9 cellular contexts compared by ENCODE assay signal in genomic region chr11:122697636-122698167, GRCh38. TPM values are rescaled to one million over a fixed set of nuclear protein-coding genes. Genes with fewer than 3 reads are reported as not detected.
DNase-seq lines count a peak whose midpoint lies in the region; ATAC-seq and TF ChIP-seq lines count a peak whose summit lies in the region.
"Had no signal": no experiment of that assay in that cellular context is flagged by ENCODE, and none has a peak within 500 bp of the region (broad histone marks: within the 10 kb centered on the region; RNA-seq: fewer than 3 reads in every experiment).

No MANE protein-coding gene starts in this region.

- H3K4me1 Mint-ChIP-seq in activated T-cell treated with anti-CD3 and anti-CD28 coated beads, Interleukin-2, amount 50 U/mL, for 24 hours (ENCODE audit: low read depth) = peaks cover 89% of the 10 kb centered on the region
- H3K4me1 Mint-ChIP-seq in naive thymus-derived CD4-positive, alpha-beta T cell = peaks cover 53 to 99% (median 88%) of the 10 kb centered on the region in 7 donors

- H3K4me2 ChIP-seq in Karpas-422 (ENCODE audit: low read depth, low read length, poor library complexity, severe bottlenecking) = peak overlapping the region; percentile 76

- peak overlapping the region; percentile 70 for H3K9ac ChIP-seq in Karpas-422 (ENCODE audit: low read length)

- H3K9me2 ChIP-seq in Karpas-422 (replicated peaks; ENCODE audit: insufficient read depth, low read length) = no peaks in the 10 kb centered on the region

- no peak overlapping the region for H2AFZ ChIP-seq in Karpas-422 (ENCODE audit: low read length)

- peak; percentile 89 for ATAC-seq in GM21576 (IDR thresholded peaks at IDR 0.05; ENCODE audit: unreplicated experiment)
- peak; percentile 85 for ATAC-seq in naive thymus-derived CD4-positive, alpha-beta T cell

- intact Hi-C loops in naive thymus-derived CD4-positive, alpha-beta T cell (cut with micrococcal nuclease) = loop anchor here (1.0 to 10.0 kb wide), 11 partner anchors 9 to 365 kb away; partner anchors contain the start of genes HSPA8 (in 1 of the 2) and UBASH3B (in 1 of the 2)
- intact Hi-C loops in uterus (cut with DNase I; ENCODE audit: low total_unique reads) = no loop called here

- DNase-seq in GM12865 (ENCODE audit: low read depth) (peak; percentile 67), Karpas-422 (peak; percentile 92), uterus (no peak), NCI-H1048 (lab: John Stamatoyannopoulos, UW) (no peak), pons (ENCODE audit: low spot score) (no peak)
- no peak for DNase-seq in activated T-cell treated with anti-CD3 and anti-CD28 coated beads, Interleukin-2, amount 50 U/mL, for 24 hours
- peak in 7 of 9 donors; percentile 53 to 78 (median 69) for DNase-seq in naive thymus-derived CD4-positive, alpha-beta T cell

- no peaks in the 10 kb centered on the region for H3K79me2 ChIP-seq in Karpas-422 (ENCODE audit: low read length)

- H3K4me1 ChIP-seq in Karpas-422 (ENCODE audit: low read length) = peaks cover 65% of the 10 kb centered on the region
- peaks cover 34 to 62% of the 10 kb centered on the region in 2 donors for H3K4me1 ChIP-seq in naive thymus-derived CD4-positive, alpha-beta T cell (ENCODE audit: control insufficient read depth in 2 of 2, insufficient read depth in 2 of 2, low read length in 2 of 2)
- H3K4me1 ChIP-seq in uterus = no peaks in the 10 kb centered on the region
- H3K4me1 ChIP-seq: tibial nerve had no signal

- no peak for TF ChIP-seq CTCF in GM12865 (IDR thresholded peaks at IDR 0.05; ENCODE audit: insufficient read depth, low read depth, low read length, missing control alignments)
- no peak for TF ChIP-seq CTCF in uterus (IDR thresholded peaks at IDR 0.05)

- H3K27ac Mint-ChIP-seq in activated T-cell treated with anti-CD3 and anti-CD28 coated beads, Interleukin-2, amount 50 U/mL, for 24 hours = peak overlapping the region; percentile 86
- peak overlapping the region; percentile 88 to 99 (median 96) for H3K27ac Mint-ChIP-seq in naive thymus-derived CD4-positive, alpha-beta T cell

- H4K20me1 ChIP-seq in Karpas-422 (ENCODE audit: insufficient read depth, low read depth, low read length) = no peaks in the 10 kb centered on the region

- H3K36me3 ChIP-seq in Karpas-422 (ENCODE audit: insufficient read depth, low read length) = no peaks in the 10 kb centered on the region
- no peaks in the 10 kb centered on the region for H3K36me3 ChIP-seq in naive thymus-derived CD4-positive, alpha-beta T cell (ENCODE audit: control insufficient read depth in 2 of 3, insufficient read depth in 3 of 3, low read length in 3 of 3)
- H3K36me3 ChIP-seq in uterus = no peaks in the 10 kb centered on the region
- H3K36me3 ChIP-seq: tibial nerve had no signal

- peak overlapping the region; percentile 97 for H3K27ac ChIP-seq in Karpas-422 (ENCODE audit: low read length)
- H3K27ac ChIP-seq in naive thymus-derived CD4-positive, alpha-beta T cell (ENCODE audit: low read depth, low read length) = peak overlapping the region; percentile 75
- no peak overlapping the region for H3K27ac ChIP-seq in uterus

- H3K36me3 Mint-ChIP-seq in activated T-cell treated with anti-CD3 and anti-CD28 coated beads, Interleukin-2, amount 50 U/mL, for 24 hours (ENCODE audit: low read depth) = peaks cover 18% of the 10 kb centered on the region
- peaks cover 3 to 26% (median 14%) of the 10 kb centered on the region in 5 donors for H3K36me3 Mint-ChIP-seq in naive thymus-derived CD4-positive, alpha-beta T cell

- CTCF ChIA-PET in naive thymus-derived CD4-positive, alpha-beta T cell (lab: Charles Lee) = interaction anchor here (0.9 to 3.8 kb wide), 8 partner anchors 23 to 83 kb away, joined by 3 to 32 read pairs (median 12); partner anchors contain the start of gene UBASH3B

- POLR2A ChIA-PET in naive thymus-derived CD4-positive, alpha-beta T cell (lab: Charles Lee) = interaction anchor here (0.9 to 7.3 kb wide), 20 partner anchors 8 to 366 kb away, joined by 3 to 99 read pairs (median 10); partner anchors contain the start of genes HSPA8 and UBASH3B

- no peaks in the 10 kb centered on the region for H3K27me3 Mint-ChIP-seq in activated T-cell treated with anti-CD3 and anti-CD28 coated beads, Interleukin-2, amount 50 U/mL, for 24 hours
- peaks cover 0 to 3% (median 0%) of the 10 kb centered on the region in 5 donors for H3K27me3 Mint-ChIP-seq in naive thymus-derived CD4-positive, alpha-beta T cell

- peak overlapping the region; percentile 65 for H3K4me3 Mint-ChIP-seq in activated T-cell treated with anti-CD3 and anti-CD28 coated beads, Interleukin-2, amount 50 U/mL, for 24 hours
- peak overlapping the region; percentile 61 to 93 (median 82) for H3K4me3 Mint-ChIP-seq in naive thymus-derived CD4-positive, alpha-beta T cell

- no peaks in the 10 kb centered on the region for H3K9me3 ChIP-seq in Karpas-422 (ENCODE audit: low read length)
- no peaks in the 10 kb centered on the region for H3K9me3 ChIP-seq in naive thymus-derived CD4-positive, alpha-beta T cell (ENCODE audit: control insufficient read depth in 2 of 3, low read length in 3 of 3)
- H3K9me3 ChIP-seq in uterus = no peaks in the 10 kb centered on the region
- H3K9me3 ChIP-seq: tibial nerve had no signal

- H3K9me3 Mint-ChIP-seq in activated T-cell treated with anti-CD3 and anti-CD28 coated beads, Interleukin-2, amount 50 U/mL, for 24 hours = no peaks in the 10 kb centered on the region
- H3K9me3 Mint-ChIP-seq in naive thymus-derived CD4-positive, alpha-beta T cell = peaks cover 0 to 3% (median 0%) of the 10 kb centered on the region in 11 donors

- no peak for TF ChIP-seq POLR2A in uterus (IDR thresholded peaks at IDR 0.05)

- H3K27me3 ChIP-seq in Karpas-422 (ENCODE audit: low read length) (no peaks in the 10 kb centered on the region), uterus (no peaks in the 10 kb centered on the region)
- H3K27me3 ChIP-seq in naive thymus-derived CD4-positive, alpha-beta T cell (ENCODE audit: control insufficient read depth in 2 of 2, insufficient read depth in 2 of 2, low read length in 2 of 2) = no peaks in the 10 kb centered on the region
- H3K27me3 ChIP-seq: tibial nerve had no signal

- H3K4me3 ChIP-seq in GM12865 (ENCODE audit: low read depth, low read length) (no peak overlapping the region), Karpas-422 (ENCODE audit: low read length) (peak overlapping the region; percentile 56), uterus (no peak overlapping the region)
- peak overlapping the region; percentile 33 for H3K4me3 ChIP-seq in naive thymus-derived CD4-positive, alpha-beta T cell (ENCODE audit: low read length)
- H3K4me3 ChIP-seq: tibial nerve had no signal

RNA-seq across cellular contexts. Expression of gene UBASH3B, which starts 42.2 kb away (rescaled TPM):
- 3.9 and 9.0 TPM in 2 replicates for total RNA-seq in Karpas-422 (2014; rRNA removed; shearing (Covaris generic); ENCODE audit: low replicate concordance)
- 10 to 100 TPM; 10.4 to 49.8 (median 43.2) TPM for total RNA-seq in naive thymus-derived CD4-positive, alpha-beta T cell
- 10 to 100 TPM; 10.3 to 18.7 TPM for polyA plus RNA-seq in naive thymus-derived CD4-positive, alpha-beta T cell
- total RNA-seq in uterus = 1 to 10 TPM in 2 of 4 donors, under 1 TPM in 2; under 0.01 to 5.8 (median 2.0) TPM

Comparison
In these comparisons a context has a peak if more than half of its experiments do, and no peak if none do; other contexts are left out.
1. DNase-seq: peak in GM12865 (single experiment), Karpas-422 (single experiment) and naive thymus-derived CD4-positive, alpha-beta T cell (7 of 9); none in activated T-cell treated with anti-CD3 and anti-CD28 coated beads, Interleukin-2, amount 50 U/mL, for 24 hours (single experiment), uterus (0 of 2), NCI-H1048 (single experiment) and pons (single experiment).
2. H3K4me3 ChIP-seq: peak in Karpas-422 (single experiment) and naive thymus-derived CD4-positive, alpha-beta T cell (single experiment); none in GM12865 (single experiment) and uterus (0 of 2).
3. H3K27ac ChIP-seq: peak in Karpas-422 (single experiment) and naive thymus-derived CD4-positive, alpha-beta T cell (single experiment); none in uterus (0 of 2).